34 cellular contexts compared by ENCODE assay signal in the genomic region with DNA sequence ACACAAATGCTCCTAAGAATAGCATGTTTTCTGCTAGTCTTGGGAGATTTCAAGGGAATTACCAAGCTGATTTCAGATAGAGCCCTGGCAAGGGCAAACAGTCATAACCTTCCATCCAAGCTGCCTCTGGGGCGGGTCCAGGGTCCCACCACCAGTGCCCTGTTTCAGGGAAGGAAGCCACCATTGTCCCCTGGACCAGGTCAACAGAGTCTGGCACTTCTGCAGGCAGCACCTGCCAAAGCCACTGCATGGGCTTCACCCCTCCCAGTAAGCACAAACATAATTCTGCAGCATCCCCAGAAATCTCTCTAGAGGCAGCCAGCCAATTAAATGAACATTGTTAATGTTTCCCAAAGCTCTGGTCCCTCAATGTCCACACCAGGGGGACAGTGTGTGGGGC.
"Had no signal": no experiment of that assay in that cellular context is flagged by ENCODE, and none has a peak within 500 bp of the region (broad histone marks: within the 10 kb centered on the region; RNA-seq: fewer than 3 reads in every experiment).

No MANE protein-coding gene starts in this region.

- DNase-seq: Karpas-422, Kasumi-1, MG63, MM.1S, MV-4-11, NCI-H1048, NCI-H1092, NCI-H1092 treated with DMSO at 0.1 percent for 48 hours, NCI-H1105, NCI-H1105 treated with DMSO at 0.1 percent for 48 hours, NCI-H1417, NCI-H1417 treated with DMSO at 0.1 percent for 48 hours, NCI-H1436, NCI-H1436 treated with DMSO at 0.1 percent for 48 hours, NCI-H146, NCI-H1694, NCI-H1694 treated with DMSO at 0.1 percent for 48 hours, NCI-H187, NCI-H187 treated with DMSO at 0.1 percent for 48 hours, NCI-H1930, NCI-H2029, NCI-H2029 treated with DMSO at 0.1 percent for 48 hours, NCI-H2081, NCI-H2081 treated with DMSO at 0.1 percent for 48 hours, NCI-H2107, NCI-H2171, NCI-H2171 treated with DMSO at 0.1 percent for 48 hours, NCI-H2227 treated with DMSO at 0.1 percent for 48 hours, NCI-H226, NCI-H345, NCI-H446, NCI-H446 treated with DMSO at 0.1 percent for 48 hours, NCI-H510A, NCI-H510A treated with DMSO at 0.1 percent for 48 hours had no signal

- H3K9me3 ChIP-seq: MG63 had no signal

- H3K36me3 ChIP-seq: MG63 had no signal

- H3K4me3 ChIP-seq: MG63 had no signal

- H3K27me3 ChIP-seq: MG63 had no signal
